Comparison of ENCODE assay signal across 8 cellular contexts in the genomic region with DNA sequence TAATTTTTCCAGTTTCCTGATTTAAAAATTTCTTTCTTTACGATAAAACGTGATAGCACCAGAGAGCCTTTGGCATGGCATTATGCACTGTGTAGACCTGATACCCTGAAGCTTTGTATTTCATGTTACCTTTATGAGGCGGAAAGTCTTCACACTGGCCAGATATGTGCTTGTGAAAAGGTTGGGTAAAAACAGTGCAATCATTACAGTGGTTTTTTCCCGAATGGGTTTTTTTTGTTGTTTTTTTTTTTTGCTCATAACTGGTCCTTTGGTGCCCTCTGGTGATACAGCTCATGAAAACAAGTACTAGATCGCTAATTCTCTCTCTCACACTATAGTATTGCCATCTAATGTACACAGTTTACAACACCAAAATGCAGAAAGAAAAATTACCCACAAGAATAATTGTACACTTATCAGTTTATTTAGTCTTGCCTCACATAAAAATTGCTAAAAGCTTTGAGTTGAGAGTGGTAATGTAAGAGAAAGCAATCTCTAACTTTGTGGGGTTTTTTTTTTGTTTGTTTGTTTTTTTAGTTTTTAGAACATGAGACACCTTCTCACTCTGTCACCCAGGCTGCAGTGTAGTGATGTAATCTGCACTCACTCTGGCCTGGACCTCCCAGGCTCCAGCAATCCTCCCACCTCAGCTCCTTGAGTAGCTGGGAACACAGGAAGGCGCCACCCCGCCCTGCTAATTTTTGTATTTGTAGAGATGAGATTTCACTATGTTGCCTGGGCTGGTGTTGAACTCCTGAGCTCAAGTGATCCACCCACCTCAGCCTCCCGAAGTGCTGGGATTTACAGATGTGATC. TPM values are rescaled to one million over a fixed set of nuclear protein-coding genes. Genes with fewer than 3 reads are reported as not detected.
A peak's percentile ranks its signal among the peaks of the same experiment; 100 is the strongest.
DNase-seq lines count a peak whose midpoint lies in the region; ATAC-seq and TF ChIP-seq lines count a peak whose summit lies in the region.

No MANE protein-coding gene starts in this region.

- H3K27ac ChIP-seq in C4-2B, result no peak overlapping the region
- no peak overlapping the region for H3K27ac ChIP-seq in neuronal stem cell (replicated peaks; ENCODE audit: low read length)

- no peak overlapping the region for H3K4ac ChIP-seq in neuronal stem cell (ENCODE audit: low read length)

- no peaks in the 10 kb centered on the region for H3K4me1 ChIP-seq in neuronal stem cell (ENCODE audit: control insufficient read depth in 2 of 2, insufficient read depth in 1 of 2, low read depth in 1 of 2, low read length in 2 of 2)

- peaks cover 13 to 22% of the 10 kb centered on the region in 2 donors for H3K9me3 ChIP-seq in neuronal stem cell (replicated peaks in 1 of 2; ENCODE audit: control insufficient read depth in 2 of 2, insufficient read depth in 1 of 2, low read depth in 1 of 2, low read length in 2 of 2)

- no peak overlapping the region for H2BK120ac ChIP-seq in neuronal stem cell (ENCODE audit: low read depth, low read length)

- H3K79me1 ChIP-seq in neuronal stem cell (ENCODE audit: low read depth, low read length), result no peaks in the 10 kb centered on the region

- H2BK12ac ChIP-seq in neuronal stem cell (ENCODE audit: low read length), result no peak overlapping the region

- H2BK15ac ChIP-seq in neuronal stem cell (ENCODE audit: low read length), result no peak overlapping the region

- no peak overlapping the region for H2AFZ ChIP-seq in neuronal stem cell (ENCODE audit: low read length)

- no peaks in the 10 kb centered on the region for H3K27me3 ChIP-seq in neuronal stem cell (ENCODE audit: control insufficient read depth in 3 of 3, insufficient read depth in 3 of 3, low read depth in 1 of 3, low read length in 3 of 3)

- H2AK5ac ChIP-seq in neuronal stem cell (ENCODE audit: low read depth, low read length), result no peak overlapping the region

- H3K14ac ChIP-seq in neuronal stem cell (ENCODE audit: low read length), result no peak overlapping the region

- no peak overlapping the region for H4K91ac ChIP-seq in neuronal stem cell (ENCODE audit: low read depth, low read length, poor library complexity)

- H3K4me3 ChIP-seq in fibroblast of mammary gland (ENCODE audit: control insufficient read depth, low read depth, low read length) (no peak overlapping the region), neuronal stem cell (ENCODE audit: low read length in 2 of 2) (no peak overlapping the region)

- H3K18ac ChIP-seq in neuronal stem cell (ENCODE audit: low read length), result no peak overlapping the region

- peak; percentile 66 for ATAC-seq in GM18520 (IDR thresholded peaks at IDR 0.05; ENCODE audit: unreplicated experiment)
- ATAC-seq in HG03432 (IDR thresholded peaks at IDR 0.05; ENCODE audit: unreplicated experiment), result peak; percentile 77
- peak; percentile 59 for ATAC-seq in SK-N-SH treated with all-trans-retinoic acid at 6 μM for 48 hours

- H3K9ac ChIP-seq in neuronal stem cell (ENCODE audit: low read depth, low read length, poor library complexity), result no peak overlapping the region

- no CpG with 5 or more reads among the region's 8 CpGs for WGBS in neuronal stem cell (ENCODE audit: extremely low coverage in 2 of 2, insufficient read length in 2 of 2, insufficient replicate concordance in 1 of 2), 2 donors

- peaks cover 0 to 8% of the 10 kb centered on the region in 2 donors for H3K36me3 ChIP-seq in neuronal stem cell (replicated peaks in 1 of 2; ENCODE audit: control insufficient read depth in 2 of 2, insufficient read depth in 2 of 2, low read length in 2 of 2)

- H3K23ac ChIP-seq in neuronal stem cell (ENCODE audit: low read depth, low read length, poor library complexity), result no peak overlapping the region

- DNase-seq in fibroblast of mammary gland (ENCODE audit: low read depth) (peak; percentile 72), neuronal stem cell (ENCODE audit: low spot score) (peak; percentile 47), occipital lobe (lab: John Stamatoyannopoulos, UW) (no peak)
- no peak for DNase-seq in activated CD4-positive, alpha-beta T cell treated with anti-CD3 and anti-CD28 coated beads, Interleukin-2, amount 50 U/mL, for 48 hours

- H4K8ac ChIP-seq in neuronal stem cell (ENCODE audit: low read depth, low read length), result no peak overlapping the region

- H3K4me2 ChIP-seq in neuronal stem cell (ENCODE audit: insufficient read depth, low read length, poor library complexity, severe bottlenecking), result no peak overlapping the region

- TF ChIP-seq CTCF in C4-2B (conservative IDR thresholded peaks at IDR 0.05) (peak; percentile 59), fibroblast of mammary gland (conservative IDR thresholded peaks at IDR 0.05; ENCODE audit: control insufficient read depth, insufficient read depth, low read depth, low read length) (peak; percentile 55)

- H2BK5ac ChIP-seq in neuronal stem cell (ENCODE audit: low read length), result no peak overlapping the region

TF ChIP-seq in SK-N-SH treated with all-trans-retinoic acid at 6 μM for 48 hours, 23 proteins besides CTCF, POLR2A, EP300 and RAD21:
- TF ChIP-seq ZNF70 (CRISPR knock-in tag; IDR thresholded peaks at IDR 0.05) (no peak), ZNF8 (CRISPR knock-in tag; IDR thresholded peaks at IDR 0.05) (no peak), PPARA (CRISPR knock-in tag; IDR thresholded peaks at IDR 0.05; ENCODE audit: borderline replicate concordance) (no peak), ZNF565 (CRISPR knock-in tag; conservative IDR thresholded peaks at IDR 0.05; ENCODE audit: low read depth) (no peak), ESRRG (CRISPR knock-in tag; IDR thresholded peaks at IDR 0.05) (no peak), TCF4 (CRISPR knock-in tag; IDR thresholded peaks at IDR 0.05; ENCODE audit: borderline replicate concordance) (no peak), SNAI2 (CRISPR knock-in tag; IDR thresholded peaks at IDR 0.05) (no peak), GLIS3 (CRISPR knock-in tag; IDR thresholded peaks at IDR 0.05) (no peak), ZFP3 (CRISPR knock-in tag; IDR thresholded peaks at IDR 0.05) (no peak), PATZ1 (CRISPR knock-in tag; IDR thresholded peaks at IDR 0.05; ENCODE audit: borderline replicate concordance) (no peak), ARNTL (CRISPR knock-in tag; IDR thresholded peaks at IDR 0.05; ENCODE audit: borderline replicate concordance, low read depth) (no peak), TSHZ2 (CRISPR knock-in tag; IDR thresholded peaks at IDR 0.05) (no peak), ISL1 (CRISPR knock-in tag; IDR thresholded peaks at IDR 0.05) (no peak), TOX (CRISPR knock-in tag; IDR thresholded peaks at IDR 0.05; ENCODE audit: borderline replicate concordance) (no peak), CSDC2 (CRISPR knock-in tag; IDR thresholded peaks at IDR 0.05) (no peak)
- TF ChIP-seq, protein P1, sequence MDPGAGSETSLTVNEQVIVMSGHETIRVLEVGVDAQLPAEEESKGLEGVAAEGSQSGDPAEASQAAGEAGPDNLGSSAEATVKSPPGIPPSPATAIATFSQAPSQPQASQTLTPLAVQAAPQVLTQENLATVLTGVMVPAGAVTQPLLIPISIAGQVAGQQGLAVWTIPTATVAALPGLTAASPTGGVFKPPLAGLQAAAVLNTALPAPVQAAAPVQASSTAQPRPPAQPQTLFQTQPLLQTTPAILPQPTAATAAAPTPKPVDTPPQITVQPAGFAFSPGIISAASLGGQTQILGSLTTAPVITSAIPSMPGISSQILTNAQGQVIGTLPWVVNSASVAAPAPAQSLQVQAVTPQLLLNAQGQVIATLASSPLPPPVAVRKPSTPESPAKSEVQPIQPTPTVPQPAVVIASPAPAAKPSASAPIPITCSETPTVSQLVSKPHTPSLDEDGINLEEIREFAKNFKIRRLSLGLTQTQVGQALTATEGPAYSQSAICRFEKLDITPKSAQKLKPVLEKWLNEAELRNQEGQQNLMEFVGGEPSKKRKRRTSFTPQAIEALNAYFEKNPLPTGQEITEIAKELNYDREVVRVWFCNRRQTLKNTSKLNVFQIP (CRISPR knock-in tag; IDR thresholded peaks at IDR 0.05; ENCODE audit: borderline replicate concordance, low read depth), result no peak
TF ChIP-seq in SK-N-SH treated with all-trans-retinoic acid at 6 μM for 48 hours: peak in this region for 0.

RNA-seq across cellular contexts. Expression of gene SPCS3, which starts 21.3 kb away (rescaled TPM):
- 47.5 TPM for polyA plus RNA-seq in neuronal stem cell (2013, experiment 1 of 2)
- 49.2 TPM for polyA plus RNA-seq in neuronal stem cell (2013, experiment 2 of 2)
- 114 TPM for total RNA-seq in occipital lobe

Comparison
In these comparisons a context has a peak if more than half of its experiments do, and no peak if none do; other contexts are left out.
1. DNase-seq: peak in fibroblast of mammary gland (single experiment) and neuronal stem cell (single experiment); none in occipital lobe (single experiment) and activated CD4-positive, alpha-beta T cell treated with anti-CD3 and anti-CD28 coated beads, Interleukin-2, amount 50 U/mL, for 48 hours (0 of 2).
2. Peak in every context shown above with its lines, with median percentiles within 50 percentile points of each other: ATAC-seq.